ENCODE assay signal across 17 cellular contexts in the genomic region with DNA sequence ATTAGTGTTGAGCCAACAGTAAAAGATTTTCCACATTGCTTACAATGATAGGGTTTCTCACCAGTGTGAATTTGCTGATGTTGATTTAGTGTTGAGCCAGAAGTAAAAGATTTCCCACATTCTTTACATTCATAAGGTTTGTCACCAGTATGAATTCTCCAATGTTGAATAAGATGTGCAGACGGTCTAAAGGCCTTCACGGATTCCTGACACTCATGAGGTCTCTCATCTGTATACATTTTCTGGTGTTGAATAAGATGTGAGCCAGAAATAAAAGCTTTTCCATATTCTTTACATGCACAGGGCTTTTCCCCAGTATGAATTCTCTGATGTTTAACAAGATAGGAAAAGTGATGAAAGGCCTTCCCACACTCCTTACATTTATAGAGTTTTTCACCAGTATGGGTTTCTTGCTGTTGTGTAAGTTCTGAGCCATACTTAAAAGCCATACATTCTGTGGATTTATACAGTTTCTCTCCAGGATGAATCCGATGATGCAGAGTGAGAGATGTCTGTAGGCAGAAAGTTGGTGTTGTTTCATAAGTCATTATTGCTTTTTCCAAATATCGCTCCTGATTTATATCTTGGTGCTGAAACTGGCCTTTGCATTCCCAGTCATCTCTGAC. TPM values are rescaled to one million over a fixed set of nuclear protein-coding genes. Genes with fewer than 3 reads are reported as not detected.
DNase-seq lines count a peak whose midpoint lies in the region; ATAC-seq, FAIRE-seq and TF ChIP-seq lines count a peak whose summit lies in the region.
"Had no signal": no experiment of that assay in that cellular context is flagged by ENCODE, and none has a peak within 500 bp of the region (broad histone marks: within the 10 kb centered on the region; RNA-seq: fewer than 3 reads in every experiment).

No MANE protein-coding gene starts in this region.

- ATAC-seq in A549 (no peak), HCT116 (no peak), GM19467 (IDR thresholded peaks at IDR 0.05; ENCODE audit: unreplicated experiment) (no peak), GM18505 (IDR thresholded peaks at IDR 0.05; ENCODE audit: unreplicated experiment) (no peak)
- ATAC-seq in central memory CD8-positive, alpha-beta T cell (replicated peaks; ENCODE audit: extremely low read depth, poor library complexity, severe bottlenecking): no peak

- H3K4me1 ChIP-seq in A549: no peaks in the 10 kb centered on the region
- no peaks in the 10 kb centered on the region for H3K4me1 ChIP-seq in HCT116 (ENCODE audit: control insufficient read depth in 1 of 2, insufficient read depth in 2 of 2, low read length in 2 of 2)
- no peaks in the 10 kb centered on the region for H3K4me1 ChIP-seq in muscle layer of duodenum (ENCODE audit: control insufficient read depth in 1 of 2, insufficient read depth in 2 of 2, low read length in 2 of 2)

- TF ChIP-seq POLR2A in A549 (IDR thresholded peaks at IDR 0.05; ENCODE audit: low read length): no peak
- TF ChIP-seq POLR2A in HCT116 (IDR thresholded peaks at IDR 0.05; ENCODE audit: borderline replicate concordance, extremely low read depth, insufficient read depth, insufficient read length): no peak
- TF ChIP-seq POLR2A in GM18505 (IDR thresholded peaks at IDR 0.05; ENCODE audit: borderline replicate concordance, extremely low read depth, insufficient read depth, insufficient read length): no peak

- no peak overlapping the region for H3K4me2 ChIP-seq in A549
- no peak overlapping the region for H3K4me2 ChIP-seq in HCT116 (ENCODE audit: low read length)

- peaks cover 98% of the 10 kb centered on the region for H3K9me3 ChIP-seq in A549
- H3K9me3 ChIP-seq in HCT116 (ENCODE audit: control insufficient read depth in 1 of 2, insufficient read depth in 1 of 2, low read depth in 1 of 2, low read length in 2 of 2): peaks cover 38 to 56% of the 10 kb centered on the region in 2 experiments; a peak in 3 of 4 replicates
- peaks cover 69 to 93% of the 10 kb centered on the region in 2 donors for H3K9me3 ChIP-seq in muscle layer of duodenum (ENCODE audit: control insufficient read depth in 1 of 2, low read length in 2 of 2)

- WGBS in A549 (ENCODE audit: missing lambda C conversion rate): 74% methylated on average over 4 of the region's 4 CpGs

- H3K9ac ChIP-seq in HCT116 (ENCODE audit: low read length): no peak overlapping the region

- no peaks in the 10 kb centered on the region for H3K9me2 ChIP-seq in HCT116 (ENCODE audit: insufficient read depth)

- no peaks in the 10 kb centered on the region for H3K4me1 Mint-ChIP-seq in central memory CD8-positive, alpha-beta T cell
- H3K4me1 Mint-ChIP-seq in activated CD4-positive, alpha-beta memory T cell treated with anti-CD3 and anti-CD28 coated beads for 36 hours (ENCODE audit: low read depth): no peaks in the 10 kb centered on the region
- H3K4me1 Mint-ChIP-seq: CD4-positive, alpha-beta memory T cell; H9 had no signal

- DNase-seq in A549 (ENCODE audit: low read depth in 1 of 2, low spot score in 1 of 2) (no peak), HCT116 (ENCODE audit: low read depth, low spot score) (no peak), SIG-M5 treated with dmso at 0.1 percent for 504 hours (lab: John Stamatoyannopoulos, UW; ENCODE audit: unreplicated experiment) (no peak)
- DNase-seq in central memory CD8-positive, alpha-beta T cell (ENCODE audit: low spot score in 2 of 2): no peak
- no peak for DNase-seq in activated CD4-positive, alpha-beta memory T cell treated with anti-CD3 and anti-CD28 coated beads for 36 hours
- DNase-seq: CD4-positive, alpha-beta memory T cell; H9; KG1; NCI-H1048; NCI-H2107; NCI-H226; NCI-H526 treated with DMSO at 0.1 percent for 48 hours; NK-92 treated with Interleukin-12 subunit alpha and Interleukin-12 subunit beta, amount 100 ng/mL, for 24 hours had no signal

- peaks cover 6% of the 10 kb centered on the region for H3K9me3 Mint-ChIP-seq in central memory CD8-positive, alpha-beta T cell
- H3K9me3 Mint-ChIP-seq in activated CD4-positive, alpha-beta memory T cell treated with anti-CD3 and anti-CD28 coated beads for 36 hours: peaks cover 87% of the 10 kb centered on the region

- intact Hi-C loops in HCT116 (cut with micrococcal nuclease): no loop called here
- intact Hi-C loops in activated CD4-positive, alpha-beta memory T cell treated with anti-CD3 and anti-CD28 coated beads for 36 hours (cut with micrococcal nuclease): no loop called here

- H3K36me3 ChIP-seq in HCT116 (ENCODE audit: control insufficient read depth in 1 of 2, insufficient read depth in 2 of 2, low read length in 2 of 2) (0 out of 4 replicates have a peak, but pooled peaks cover 0 to 9% of the 10 kb centered on the region in 2 experiments), muscle layer of duodenum (ENCODE audit: control insufficient read depth in 1 of 2, insufficient read depth in 2 of 2, low read length in 2 of 2) (peaks cover 19 to 98% of the 10 kb centered on the region in 2 donors)

- FAIRE-seq in A549 (lab: Jason Lieb, UNC): peak; percentile 96
- FAIRE-seq: A204.1 had no signal

- H3K27ac ChIP-seq in A549: no peak overlapping the region
- H3K27ac ChIP-seq in HCT116 (ENCODE audit: low read depth, low read length): no peak overlapping the region
- H3K27ac ChIP-seq in muscle layer of duodenum (ENCODE audit: low read length): no peak overlapping the region

- H3K4me3 ChIP-seq in A549: no peak overlapping the region
- no peak overlapping the region for H3K4me3 ChIP-seq in HCT116 (replicated peaks in 1 of 2; ENCODE audit: low read depth in 1 of 2, low read length in 2 of 2)
- H3K4me3 ChIP-seq in muscle layer of duodenum (ENCODE audit: low read depth in 1 of 2, low read length in 2 of 2): peak overlapping the region; percentile 12 to 51

- POLR2A ChIA-PET in A549 (lab: Yijun Ruan, JAX): no interaction called here
- POLR2A ChIA-PET in HCT116 (lab: Charles Lee): no interaction called here
- POLR2A ChIA-PET in activated CD4-positive, alpha-beta memory T cell treated with anti-CD3 and anti-CD28 coated beads for 36 hours (lab: Charles Lee): no interaction called here

- no TSS peak for BruUV-seq in HCT116 (replicated peaks; lab: Mats Ljungman, UMichigan)

- RAD21 ChIA-PET in HCT116 (lab: Charles Lee; ENCODE audit: low non-redundant PET in 1 of 2, low total read pairs in 2 of 2, uncharacterized antibody in 2 of 2, unreplicated experiment in 2 of 2): no interaction called here

- CTCF ChIA-PET in A549 (lab: Yijun Ruan, JAX): no interaction called here
- CTCF ChIA-PET in HCT116 (lab: Charles Lee): no interaction called here
- CTCF ChIA-PET in activated CD4-positive, alpha-beta memory T cell treated with anti-CD3 and anti-CD28 coated beads for 36 hours (lab: Charles Lee): no interaction called here

- peak overlapping the region; percentile 55 for H3K27ac Mint-ChIP-seq in central memory CD8-positive, alpha-beta T cell (ENCODE audit: low read depth)
- no peak overlapping the region for H3K27ac Mint-ChIP-seq in activated CD4-positive, alpha-beta memory T cell treated with anti-CD3 and anti-CD28 coated beads for 36 hours
- H3K27ac Mint-ChIP-seq: CD4-positive, alpha-beta memory T cell; H9 had no signal

- H3K27me3 ChIP-seq in HCT116 (ENCODE audit: insufficient read depth, low read length) (no peaks in the 10 kb centered on the region), muscle layer of duodenum (ENCODE audit: low read depth, low read length) (no peaks in the 10 kb centered on the region)

- no peak for TF ChIP-seq CTCF in A549 (IDR thresholded peaks at IDR 0.05)
- TF ChIP-seq CTCF in HCT116 (IDR thresholded peaks at IDR 0.05 in 2 of 3, conservative IDR thresholded peaks at IDR 0.05 in 1 of 3; ENCODE audit: borderline replicate concordance in 1 of 3, insufficient read depth in 1 of 3, low read depth in 2 of 3, low read length in 2 of 3): no peak

- H2AFZ ChIP-seq in HCT116 (ENCODE audit: low read depth, low read length, poor library complexity, severe bottlenecking): no peak overlapping the region

- peaks cover 15% of the 10 kb centered on the region for H3K36me3 Mint-ChIP-seq in central memory CD8-positive, alpha-beta T cell (ENCODE audit: insufficient read depth)
- H3K36me3 Mint-ChIP-seq in activated CD4-positive, alpha-beta memory T cell treated with anti-CD3 and anti-CD28 coated beads for 36 hours: peaks cover 88% of the 10 kb centered on the region

- no peaks in the 10 kb centered on the region for H4K20me1 ChIP-seq in HCT116 (ENCODE audit: insufficient read depth)

- no peak overlapping the region for H3K4me3 Mint-ChIP-seq in central memory CD8-positive, alpha-beta T cell
- no peak overlapping the region for H3K4me3 Mint-ChIP-seq in activated CD4-positive, alpha-beta memory T cell treated with anti-CD3 and anti-CD28 coated beads for 36 hours
- H3K4me3 Mint-ChIP-seq: H9 had no signal

- no peaks in the 10 kb centered on the region for H3K79me2 ChIP-seq in HCT116 (ENCODE audit: insufficient read depth, low read length)

- no peak for TF ChIP-seq EP300 in A549 (IDR thresholded peaks at IDR 0.05)

- no peak for TF ChIP-seq RAD21 in A549 (conservative IDR thresholded peaks at IDR 0.05 in 1 of 2, IDR thresholded peaks at IDR 0.05 in 1 of 2)
- TF ChIP-seq RAD21 in HCT116 (IDR thresholded peaks at IDR 0.05; ENCODE audit: low read depth): no peak

- H3K27me3 Mint-ChIP-seq in central memory CD8-positive, alpha-beta T cell: no peaks in the 10 kb centered on the region
- no peaks in the 10 kb centered on the region for H3K27me3 Mint-ChIP-seq in activated CD4-positive, alpha-beta memory T cell treated with anti-CD3 and anti-CD28 coated beads for 36 hours
- H3K27me3 Mint-ChIP-seq: CD4-positive, alpha-beta memory T cell had no signal

TF ChIP-seq in A549, 52 proteins besides CTCF, POLR2A, EP300 and RAD21:
- TF ChIP-seq GATA3 (IDR thresholded peaks at IDR 0.05; ENCODE audit: borderline replicate concordance) (peak; percentile 46; the same call in 1 of the 2 replicates), HOXB13 (CRISPR knock-in tag; IDR thresholded peaks at IDR 0.05; ENCODE audit: low read depth) (no peak)

TF ChIP-seq in HCT116, 20 proteins besides CTCF, POLR2A, EP300 and RAD21:
- TF ChIP-seq YY1 (IDR thresholded peaks at IDR 0.05; ENCODE audit: extremely low read depth, insufficient replicate concordance, low read depth, low read length) (no peak), ZNF274 (IDR thresholded peaks at IDR 0.05; ENCODE audit: low read depth, low read length) (peak; percentile 83)

RNA-seq across cellular contexts. Expression of a gene that starts 22.4 kb away (rescaled TPM):
- polyA plus RNA-seq in A549 (2011; rRNA removed) (1.8 and 3.1 TPM in 2 replicates), A549 (2017; fragmentation: RNase III; extraction: RNeasy Plus Mini Kit Qiagen cat#74134 plus additional on column Dnase treatment) (1.3 to 1.9 TPM (median 1.5 TPM) in 3 replicates)
- 0.49 and 0.59 TPM in 2 replicates for polyA plus RNA-seq in A549 (2012; cell fraction: cytosol; rRNA removed)
- 0.71 and 0.90 TPM in 2 replicates for polyA plus RNA-seq in A549 (2012; cell fraction: nucleus; rRNA removed)
- polyA minus RNA-seq in A549 (2011; rRNA and poly(A)+ RNA removed): 3.3 and 8.5 TPM in 2 replicates
- 1.4 TPM for total RNA-seq in HCT116 (2021; ENCODE audit: unreplicated experiment)
- polyA plus RNA-seq in HCT116 (2012): 0.22 and 0.39 TPM in 2 replicates
- total RNA-seq in activated CD4-positive, alpha-beta memory T cell treated with anti-CD3 and anti-CD28 coated beads for 36 hours: 1 to 10 TPM; 6.7 TPM

Comparison
In these comparisons a context has a peak if more than half of its experiments do, and no peak if none do; other contexts are left out.
1. H3K4me3 ChIP-seq: peak in muscle layer of duodenum (2 of 2); none in A549 (single experiment) and HCT116 (0 of 2).